12 cellular contexts compared by ENCODE assay signal in the genomic region with DNA sequence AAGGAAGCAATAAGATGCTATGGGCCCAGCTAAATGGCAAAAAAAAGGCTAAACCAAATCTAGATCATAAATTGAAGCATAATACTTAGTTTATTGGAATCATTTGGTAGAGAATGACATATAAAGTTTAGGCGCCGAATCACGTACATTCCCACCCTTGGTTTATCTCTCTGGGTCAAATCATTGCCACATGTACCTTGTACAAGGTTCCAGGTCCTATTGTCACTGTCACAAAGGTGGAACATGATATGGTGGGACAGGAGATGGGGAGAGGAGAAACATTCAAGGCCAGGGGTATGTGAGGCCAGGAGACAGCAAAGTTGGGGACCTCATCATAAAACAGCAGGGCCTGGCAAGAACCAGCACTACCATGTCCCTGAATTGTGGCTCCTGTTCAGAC.
"Had no signal": no experiment of that assay in that cellular context is flagged by ENCODE, and none has a peak within 500 bp of the region (broad histone marks: within the 10 kb centered on the region; RNA-seq: fewer than 3 reads in every experiment).

No MANE protein-coding gene starts in this region.

- H3K27ac Mint-ChIP-seq: activated naive CD4-positive, alpha-beta T cell treated with anti-CD3 and anti-CD28 coated beads, Interleukin-2, amount 50 U/mL, for 24 hours; dendritic cell treated with granulocyte-macrophage colony-stimulating factor and Interleukin-4, amounts not matched to agents 40 ng/mL and 50 ng/mL, for 4 days; memory B cell had no signal

- DNase-seq: activated effector memory CD4-positive, alpha-beta T cell treated with Interleukin-2 at 50 U/mL for 16 hours; activated T-cell treated with anti-CD3 and anti-CD28 coated beads, Interleukin-2, amount 50 U/mL, for 1 hour; foreskin melanocyte; head of caudate nucleus; retina; T-helper 2 cell had no signal

- ATAC-seq: activated CD4-positive, CD25-positive, alpha-beta regulatory T cell treated with anti-CD3 and anti-CD28 coated beads, Interleukin-2, amount 50 U/mL, for 24 hours had no signal

- H3K27me3 Mint-ChIP-seq: activated naive CD4-positive, alpha-beta T cell treated with anti-CD3 and anti-CD28 coated beads, Interleukin-2, amount 50 U/mL, for 24 hours; dendritic cell treated with granulocyte-macrophage colony-stimulating factor and Interleukin-4, amounts not matched to agents 40 ng/mL and 50 ng/mL, for 4 days had no signal

- H3K27ac ChIP-seq: tibial nerve had no signal

- H3K27me3 ChIP-seq: tibial nerve had no signal

- H3K9me3 ChIP-seq: tibial nerve had no signal

- H3K36me3 ChIP-seq: tibial nerve had no signal

- H3K9me3 Mint-ChIP-seq: dendritic cell treated with granulocyte-macrophage colony-stimulating factor and Interleukin-4, amounts not matched to agents 40 ng/mL and 50 ng/mL, for 4 days; memory B cell; neural crest cell had no signal

- H3K4me3 ChIP-seq: tibial nerve had no signal

- H3K4me3 Mint-ChIP-seq: activated naive CD4-positive, alpha-beta T cell treated with anti-CD3 and anti-CD28 coated beads, Interleukin-2, amount 50 U/mL, for 24 hours; dendritic cell treated with granulocyte-macrophage colony-stimulating factor and Interleukin-4, amounts not matched to agents 40 ng/mL and 50 ng/mL, for 4 days; memory B cell; neural crest cell had no signal

- H3K4me1 Mint-ChIP-seq: memory B cell had no signal

- H3K36me3 Mint-ChIP-seq: memory B cell had no signal
